22 cellular contexts compared by ENCODE assay signal in the genomic region with DNA sequence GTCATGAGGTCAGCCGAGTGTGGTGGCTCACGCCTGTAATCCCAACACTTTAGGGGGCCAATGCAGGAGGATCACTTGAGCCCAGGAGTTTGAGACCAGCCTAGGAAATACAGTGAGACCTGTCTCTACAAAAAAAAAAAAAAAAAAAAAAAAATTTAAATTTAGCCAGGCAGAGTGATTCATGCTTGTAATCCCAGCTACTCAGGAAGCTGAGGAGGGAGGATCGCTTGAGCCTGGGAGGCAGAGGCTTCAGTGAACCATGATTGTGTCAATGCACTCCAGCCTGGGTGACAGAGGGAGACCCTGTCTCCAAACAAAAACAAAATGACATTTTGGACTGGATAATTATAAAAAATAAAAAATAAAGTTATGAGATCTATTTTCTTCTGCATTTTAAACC. TPM values are rescaled to one million over a fixed set of nuclear protein-coding genes. Genes with fewer than 3 reads are reported as not detected.
DNase-seq lines count a peak whose midpoint lies in the region; ATAC-seq and FAIRE-seq lines count a peak whose summit lies in the region.
"Had no signal": no experiment of that assay in that cellular context is flagged by ENCODE, and none has a peak within 500 bp of the region (broad histone marks: within the 10 kb centered on the region; RNA-seq: fewer than 3 reads in every experiment).

No MANE protein-coding gene starts in this region.

- H3K27ac Mint-ChIP-seq in activated naive CD4-positive, alpha-beta T cell treated with anti-CD3 and anti-CD28 coated beads, Interleukin-2, amount 10 ng/mL, durations not matched to agents 7 days and 5 days, result no peak overlapping the region
- H3K27ac Mint-ChIP-seq: activated CD4-positive, alpha-beta T cell treated with anti-CD3 and anti-CD28 coated beads, Interleukin-2, amount 10 ng/mL, durations not matched to agents 24 days and 14 days; effector memory CD8-positive, alpha-beta T cell; T-cell had no signal

- ATAC-seq in HG02840 (IDR thresholded peaks at IDR 0.05; ENCODE audit: low FRiP score, unreplicated experiment), result no peak
- ATAC-seq in GM18511 (IDR thresholded peaks at IDR 0.05; ENCODE audit: unreplicated experiment), result no peak
- ATAC-seq: effector memory CD8-positive, alpha-beta T cell; K562; left lobe of liver; T-cell had no signal

- DNase-seq in EH (ENCODE audit: low read depth) (peak; percentile 66), NCI-H226 (peak; percentile 40), dermis blood vessel endothelial cell (peak; percentile 71), left kidney (ENCODE audit: low read depth, low spot score) (peak; percentile 62), GM19239 (ENCODE audit: insufficient read length, low spot score) (no peak)
- DNase-seq in activated naive CD4-positive, alpha-beta T cell treated with anti-CD3 and anti-CD28 coated beads, Interleukin-2, amount 10 ng/mL, durations not matched to agents 7 days and 5 days, result no peak
- DNase-seq: ACHN; activated CD4-positive, alpha-beta T cell treated with anti-CD3 and anti-CD28 coated beads, Interleukin-2, amount 10 ng/mL, durations not matched to agents 24 days and 14 days; activated effector memory CD4-positive, alpha-beta T cell treated with Interleukin-2 at 50 U/mL for 16 hours; effector memory CD8-positive, alpha-beta T cell; NCI-H1092 treated with DMSO at 0.1 percent for 48 hours; NCI-H2029 treated with DMSO at 0.1 percent for 48 hours; NCI-H510A treated with DMSO at 0.1 percent for 48 hours; SHP77; T-cell; uterus had no signal

- FAIRE-seq in GM19239 (lab: Jason Lieb, UNC), result no peak
- FAIRE-seq: GM12891, K562 had no signal

- CTCF ChIA-PET in activated naive CD4-positive, alpha-beta T cell treated with anti-CD3 and anti-CD28 coated beads, Interleukin-2, amount 10 ng/mL, durations not matched to agents 7 days and 5 days (lab: Charles Lee), result no interaction called here

- H3K27me3 Mint-ChIP-seq in activated naive CD4-positive, alpha-beta T cell treated with anti-CD3 and anti-CD28 coated beads, Interleukin-2, amount 10 ng/mL, durations not matched to agents 7 days and 5 days, result peaks cover 4% of the 10 kb centered on the region

- no peaks in the 10 kb centered on the region for H3K4me1 Mint-ChIP-seq in activated naive CD4-positive, alpha-beta T cell treated with anti-CD3 and anti-CD28 coated beads, Interleukin-2, amount 10 ng/mL, durations not matched to agents 7 days and 5 days
- H3K4me1 Mint-ChIP-seq: activated CD4-positive, alpha-beta T cell treated with anti-CD3 and anti-CD28 coated beads, Interleukin-2, amount 10 ng/mL, durations not matched to agents 24 days and 14 days; T-cell had no signal

- no peak overlapping the region for H3K4me3 Mint-ChIP-seq in activated naive CD4-positive, alpha-beta T cell treated with anti-CD3 and anti-CD28 coated beads, Interleukin-2, amount 10 ng/mL, durations not matched to agents 7 days and 5 days
- H3K4me3 Mint-ChIP-seq: activated CD4-positive, alpha-beta T cell treated with anti-CD3 and anti-CD28 coated beads, Interleukin-2, amount 10 ng/mL, durations not matched to agents 24 days and 14 days; CD14-positive monocyte; effector memory CD8-positive, alpha-beta T cell; T-cell had no signal

- H3K9me3 Mint-ChIP-seq in activated naive CD4-positive, alpha-beta T cell treated with anti-CD3 and anti-CD28 coated beads, Interleukin-2, amount 10 ng/mL, durations not matched to agents 7 days and 5 days, result no peaks in the 10 kb centered on the region
- H3K9me3 Mint-ChIP-seq: activated CD4-positive, alpha-beta T cell treated with anti-CD3 and anti-CD28 coated beads, Interleukin-2, amount 10 ng/mL, durations not matched to agents 24 days and 14 days; effector memory CD8-positive, alpha-beta T cell; T-cell had no signal

- H3K36me3 Mint-ChIP-seq in activated naive CD4-positive, alpha-beta T cell treated with anti-CD3 and anti-CD28 coated beads, Interleukin-2, amount 10 ng/mL, durations not matched to agents 7 days and 5 days, result no peaks in the 10 kb centered on the region
- H3K36me3 Mint-ChIP-seq: CD14-positive monocyte, T-cell had no signal

RNA-seq across cellular contexts. Expression of gene ADGRF1, which starts 56.2 kb away (rescaled TPM):
- under 0.01 TPM in 1 of 2 replicates, not detected in the other for total RNA-seq in dermis blood vessel endothelial cell
- total RNA-seq: activated CD4-positive, alpha-beta T cell treated with anti-CD3 and anti-CD28 coated beads, Interleukin-2, amount 10 ng/mL, durations not matched to agents 24 days and 14 days; K562 had no signal

Comparison
In these comparisons a context has a peak if more than half of its experiments do, and no peak if none do; other contexts are left out.
1. DNase-seq: peak in EH (single experiment), NCI-H226 (single experiment), dermis blood vessel endothelial cell (single experiment) and left kidney (single experiment); none in GM19239 (single experiment) and activated naive CD4-positive, alpha-beta T cell treated with anti-CD3 and anti-CD28 coated beads, Interleukin-2, amount 10 ng/mL, durations not matched to agents 7 days and 5 days (single experiment).